ENCODE assay signal across 9 cellular contexts in genomic region chr2:102826904-102827303, GRCh38.
DNase-seq lines count a peak whose midpoint lies in the region; ATAC-seq and TF ChIP-seq lines count a peak whose summit lies in the region.
"Had no signal": no experiment of that assay in that cellular context is flagged by ENCODE, and none has a peak within 500 bp of the region (broad histone marks: within the 10 kb centered on the region; RNA-seq: fewer than 3 reads in every experiment).

No MANE protein-coding gene starts in this region.

- H3K4me1 Mint-ChIP-seq in nephron, result peaks cover 11% of the 10 kb centered on the region
- H3K4me1 Mint-ChIP-seq: activated CD4-positive, alpha-beta T cell treated with anti-CD3 and anti-CD28 coated beads, Interleukin-2, amount 10 ng/mL, durations not matched to agents 7 days and 5 days had no signal

- H3K4me3 ChIP-seq in astrocyte of the cerebellum (ENCODE audit: low read depth, low read length), result no peak overlapping the region

- peak overlapping the region; percentile 24 to 40 (median 34) for H3K27ac Mint-ChIP-seq in nephron
- H3K27ac Mint-ChIP-seq: activated CD4-positive, alpha-beta T cell treated with anti-CD3 and anti-CD28 coated beads, Interleukin-2, amount 10 ng/mL, durations not matched to agents 7 days and 5 days had no signal

- ATAC-seq in GM19452 (IDR thresholded peaks at IDR 0.05; ENCODE audit: unreplicated experiment) (no peak), HG03439 (IDR thresholded peaks at IDR 0.05; ENCODE audit: unreplicated experiment) (no peak)

- peak; percentile 51 for DNase-seq in Daoy (ENCODE audit: low read depth)
- DNase-seq in NCI-H2107 (lab: John Stamatoyannopoulos, UW), result peak; percentile 37
- peak; percentile 18 for DNase-seq in astrocyte of the cerebellum (ENCODE audit: low read depth)
- DNase-seq in mucosa of gallbladder (ENCODE audit: low spot score), result no peak
- no peak for DNase-seq in dermis blood vessel endothelial cell
- DNase-seq: activated CD4-positive, alpha-beta T cell treated with anti-CD3 and anti-CD28 coated beads, Interleukin-2, amount 10 ng/mL, durations not matched to agents 7 days and 5 days had no signal

- peaks cover 4% of the 10 kb centered on the region for H3K27me3 Mint-ChIP-seq in nephron (ENCODE audit: low read depth)
- H3K27me3 Mint-ChIP-seq: activated CD4-positive, alpha-beta T cell treated with anti-CD3 and anti-CD28 coated beads, Interleukin-2, amount 10 ng/mL, durations not matched to agents 7 days and 5 days had no signal

- H3K4me3 Mint-ChIP-seq in nephron, result peak overlapping the region in 1 of 3 experiments; percentile 58
- H3K4me3 Mint-ChIP-seq: activated CD4-positive, alpha-beta T cell treated with anti-CD3 and anti-CD28 coated beads, Interleukin-2, amount 10 ng/mL, durations not matched to agents 7 days and 5 days had no signal

- no peaks in the 10 kb centered on the region for H3K9me3 Mint-ChIP-seq in nephron
- H3K9me3 Mint-ChIP-seq: activated CD4-positive, alpha-beta T cell treated with anti-CD3 and anti-CD28 coated beads, Interleukin-2, amount 10 ng/mL, durations not matched to agents 7 days and 5 days had no signal

- in situ Hi-C loops in astrocyte of the cerebellum (cut with HindIII; ENCODE audit: low sequenced_read_pairs), result loop anchor here (5.0 kb wide), 1 partner anchor 75 kb away; no protein-coding TSS in a partner anchor

- TF ChIP-seq CTCF in astrocyte of the cerebellum (IDR thresholded peaks at IDR 0.05; ENCODE audit: low read depth, low read length, missing control alignments) (no peak), nephron (IDR thresholded peaks at IDR 0.05; ENCODE audit: unreplicated experiment in 3 of 3) (no peak)

- H3K36me3 Mint-ChIP-seq in nephron (ENCODE audit: low read depth), result no peaks in the 10 kb centered on the region

Comparison
In these comparisons a context has a peak if more than half of its experiments do, and no peak if none do; other contexts are left out.
1. DNase-seq: peak in Daoy (single experiment), NCI-H2107 (single experiment) and astrocyte of the cerebellum (single experiment); none in mucosa of gallbladder (single experiment) and dermis blood vessel endothelial cell (single experiment).